29 cellular contexts compared by ENCODE assay signal in genomic region chr18:2441544-2441943, GRCh38.
DNase-seq lines count a peak whose midpoint lies in the region; ATAC-seq, FAIRE-seq and TF ChIP-seq lines count a peak whose summit lies in the region.
"Had no signal": no experiment of that assay in that cellular context is flagged by ENCODE, and none has a peak within 500 bp of the region (broad histone marks: within the 10 kb centered on the region; RNA-seq: fewer than 3 reads in every experiment).

No MANE protein-coding gene starts in this region.

- H3K9me3 ChIP-seq in SJSA1 (replicated peaks) (peaks cover 4% of the 10 kb centered on the region; the same call in 1 of the 2 replicates), BE2C (no peaks in the 10 kb centered on the region), gastroesophageal sphincter (no peaks in the 10 kb centered on the region)
- H3K9me3 ChIP-seq: lower lobe of right lung, mucosa of descending colon, tibial artery had no signal

- TF ChIP-seq CTCF in BE2C (IDR thresholded peaks at IDR 0.05; ENCODE audit: low read depth, low read length), result no peak
- TF ChIP-seq CTCF in gastroesophageal sphincter (IDR thresholded peaks at IDR 0.05), result no peak

- DNase-seq in DMS53 (lab: John Stamatoyannopoulos, UW) (peak; percentile 16), DMS53 treated with DMSO at 0.1 percent for 48 hours (lab: John Stamatoyannopoulos, UW; ENCODE audit: unreplicated experiment) (no peak), SJSA1 (ENCODE audit: low read depth in 1 of 2, low spot score in 2 of 2) (no peak), epithelial cell of prostate (ENCODE audit: low read depth, low spot score) (no peak), urothelium cell line (ENCODE audit: low spot score) (peak; percentile 63), NCI-H2107 treated with DMSO at 0.1 percent for 48 hours (lab: John Stamatoyannopoulos, UW; ENCODE audit: unreplicated experiment) (no peak), BE2C (no peak)
- DNase-seq: activated CD4-positive, alpha-beta T cell treated with anti-CD3 and anti-CD28 coated beads for 36 hours; activated CD8-positive, alpha-beta memory T cell treated with anti-CD3 and anti-CD28 coated beads for 24 hours; activated effector memory CD4-positive, alpha-beta T cell treated with Interleukin-2 at 50 U/mL for 16 hours; activated naive CD8-positive, alpha-beta T cell treated with anti-CD3 and anti-CD28 coated beads for 36 hours; CD4-positive, alpha-beta memory T cell; DMS 273 treated with DMSO at 0.1 percent for 48 hours; heart left ventricle; Kasumi-1; lower lobe of right lung; mucosa of descending colon; NCI-H1048; NCI-H187; stimulated activated CD8-positive, alpha-beta memory T cell treated with anti-CD3 and anti-CD28 coated beads, Interleukin-4, amount 100 ng/mL, for 48 hours; T-helper 2 cell; tibial artery had no signal

- no peaks in the 10 kb centered on the region for H3K36me3 ChIP-seq in SJSA1
- H3K36me3 ChIP-seq in BE2C, result no peaks in the 10 kb centered on the region
- H3K36me3 ChIP-seq in gastroesophageal sphincter, result no peaks in the 10 kb centered on the region
- H3K36me3 ChIP-seq: heart left ventricle, lower lobe of right lung, tibial artery had no signal

- H3K4me3 ChIP-seq in SJSA1, result no peak overlapping the region
- no peak overlapping the region for H3K4me3 ChIP-seq in BE2C (ENCODE audit: low read depth, low read length)
- no peak overlapping the region for H3K4me3 ChIP-seq in gastroesophageal sphincter
- H3K4me3 ChIP-seq: heart left ventricle, lower lobe of right lung, mucosa of descending colon, SK-N-MC, tibial artery had no signal

- H3K27ac ChIP-seq in SJSA1 (0 out of 2 replicates have a peak overlapping the region, but pooled peaks have one; percentile 57), epithelial cell of prostate (peak overlapping the region; percentile 71), gastroesophageal sphincter (no peak overlapping the region)
- H3K27ac ChIP-seq: 22Rv1, heart left ventricle, lower lobe of right lung, RWPE1, SK-N-MC, tibial artery had no signal

- no peak for TF ChIP-seq EP300 in gastroesophageal sphincter (IDR thresholded peaks at IDR 0.05)

- ATAC-seq in gastroesophageal sphincter, result no peak
- ATAC-seq: activated CD4-positive, alpha-beta T cell treated with anti-CD3 and anti-CD28 coated beads for 36 hours; heart left ventricle; lower lobe of right lung; mucosa of descending colon; natural killer cell treated with Interleukin-12 subunit alpha and Interleukin-12 subunit beta and Interleukin-15 and Interleukin-18, amount 100 ng/mL, for 72 hours had no signal

- no peak for TF ChIP-seq POLR2A in gastroesophageal sphincter (IDR thresholded peaks at IDR 0.05)

- FAIRE-seq in urothelium cell line (lab: Jason Lieb, UNC), result no peak
- FAIRE-seq: G401.6, H54 had no signal

- peaks cover 18% of the 10 kb centered on the region for H3K4me1 ChIP-seq in SJSA1 (replicated peaks)
- no peaks in the 10 kb centered on the region for H3K4me1 ChIP-seq in BE2C
- no peaks in the 10 kb centered on the region for H3K4me1 ChIP-seq in gastroesophageal sphincter
- H3K4me1 ChIP-seq: heart left ventricle, lower lobe of right lung, tibial artery had no signal

- H3K27me3 ChIP-seq in SJSA1 (replicated peaks) (no peaks in the 10 kb centered on the region), BE2C (no peaks in the 10 kb centered on the region), gastroesophageal sphincter (no peaks in the 10 kb centered on the region)
- H3K27me3 ChIP-seq: heart left ventricle, tibial artery had no signal

- WGBS in gastroesophageal sphincter (ENCODE audit: low coverage in 1 of 2), 2 donors, result 83% methylated on average over 2 of the region's 2 CpGs; no CpG with 5 or more reads in 1 of the 2 donors

Comparison
In these comparisons a context has a peak if more than half of its experiments do, and no peak if none do; other contexts are left out.
1. DNase-seq: peak in DMS53 (single experiment) and urothelium cell line (single experiment); none in DMS53 treated with DMSO at 0.1 percent for 48 hours (single experiment), SJSA1 (0 of 2), epithelial cell of prostate (single experiment), NCI-H2107 treated with DMSO at 0.1 percent for 48 hours (single experiment) and BE2C (single experiment).
2. H3K27ac ChIP-seq: peak in SJSA1 (single experiment) and epithelial cell of prostate (single experiment); none in gastroesophageal sphincter (0 of 4).